11 cellular contexts compared by ENCODE assay signal in genomic region chrY:19567908-19568307, GRCh38.
DNase-seq lines count a peak whose midpoint lies in the region; ATAC-seq, FAIRE-seq and TF ChIP-seq lines count a peak whose summit lies in the region.
"Had no signal": no experiment of that assay in that cellular context is flagged by ENCODE, and none has a peak within 500 bp of the region (broad histone marks: within the 10 kb centered on the region; RNA-seq: fewer than 3 reads in every experiment).

No MANE protein-coding gene starts in this region.

- no peak overlapping the region for H2BK20ac ChIP-seq in H9 (ENCODE audit: low read depth, low read length, poor library complexity, severe bottlenecking)

- intact Hi-C loops in activated B cell treated with CpG ODN at 0.5 μM for 24 hours (cut with micrococcal nuclease): loop anchor here (1.0 to 5.0 kb wide), 6 partner anchors 27 to 1159 kb away; partner anchors contain the start of genes EIF1AY and KDM5D

- H4K91ac ChIP-seq in H9 (ENCODE audit: insufficient read length, low read depth, low read length): no peak overlapping the region

- no peak for DNase-seq in GM19239 (ENCODE audit: insufficient read length, low spot score)
- DNase-seq in activated B cell treated with CpG ODN at 0.5 μM for 24 hours: no peak
- no peak for DNase-seq in HuH-7 (ENCODE audit: low spot score)
- no peak for DNase-seq in H9
- no peak for DNase-seq in progenitor cell of endocrine pancreas (ENCODE audit: low spot score, unreplicated experiment)
- DNase-seq: central memory CD4-positive, alpha-beta T cell; NCI-H1930 had no signal

- no peak overlapping the region for H4K5ac ChIP-seq in H9 (ENCODE audit: insufficient read length, low read depth, low read length)

- H2AFZ ChIP-seq in ACC112 (ENCODE audit: low read length, unreplicated experiment): peak overlapping the region; percentile 94
- no peak overlapping the region for H2AFZ ChIP-seq in H9 (ENCODE audit: low read length)

- POLR2A ChIA-PET in activated B cell treated with CpG ODN at 0.5 μM for 24 hours (lab: Charles Lee): interaction anchor here (1.0 to 2.7 kb wide), 5 partner anchors 9 to 1008 kb away, joined by 3 to 15 read pairs (median 5); partner anchors contain the start of genes EIF1AY and KDM5D

- H3K9me3 ChIP-seq in iPS-20b (ENCODE audit: insufficient read depth, low read depth, low read length) (no peaks in the 10 kb centered on the region), H9 (ENCODE audit: control insufficient read depth, low read depth, low read length) (no peaks in the 10 kb centered on the region)

- TF ChIP-seq CTCF in activated B cell treated with CpG ODN at 0.5 μM for 24 hours (IDR thresholded peaks at IDR 0.05): no peak
- no peak for TF ChIP-seq CTCF in H9 (conservative IDR thresholded peaks at IDR 0.05)
- no peak for TF ChIP-seq CTCF in progenitor cell of endocrine pancreas (IDR thresholded peaks at IDR 0.05; ENCODE audit: unreplicated experiment)

- H2AK5ac ChIP-seq in H9 (ENCODE audit: insufficient read length, low read length): no peak overlapping the region

- H2BK5ac ChIP-seq in H9 (ENCODE audit: insufficient read length, low read length): no peak overlapping the region

- H3K4me3 Mint-ChIP-seq in activated B cell treated with CpG ODN at 0.5 μM for 24 hours (peak overlapping the region; percentile 98), H9 (no peak overlapping the region), progenitor cell of endocrine pancreas (ENCODE audit: low read depth) (no peak overlapping the region)

- H3K27me3 ChIP-seq in ACC112 (ENCODE audit: insufficient read depth, low read length): no peaks in the 10 kb centered on the region
- H3K27me3 ChIP-seq in iPS-20b (ENCODE audit: insufficient read depth, low read length): no peaks in the 10 kb centered on the region
- H3K27me3 ChIP-seq in H9 (ENCODE audit: insufficient read depth, low read length): no peaks in the 10 kb centered on the region

- H3K4me1 ChIP-seq in ACC112 (ENCODE audit: control insufficient read depth, insufficient read depth, low read length, unreplicated experiment) (peaks cover 12% of the 10 kb centered on the region), iPS-20b (ENCODE audit: insufficient read depth, low read length) (peaks cover 4% of the 10 kb centered on the region; the same call in 1 of the 2 replicates), H9 (ENCODE audit: insufficient read depth, low read length) (no peaks in the 10 kb centered on the region)

- peaks cover 52% of the 10 kb centered on the region for H3K79me2 ChIP-seq in ACC112 (ENCODE audit: control insufficient read depth, insufficient read depth, low read length, unreplicated experiment)
- no peaks in the 10 kb centered on the region for H3K79me2 ChIP-seq in H9 (ENCODE audit: insufficient read depth, low read length)

- H3K4me3 ChIP-seq in ACC112 (ENCODE audit: low read depth, low read length) (peak overlapping the region; percentile 95), iPS-20b (ENCODE audit: low read length) (peak overlapping the region; percentile 93)

- no peak overlapping the region for H2BK15ac ChIP-seq in H9 (ENCODE audit: low read depth, low read length)

- H3K18ac ChIP-seq in H9 (ENCODE audit: insufficient read length, low read depth, low read length): no peak overlapping the region

- H3K36me3 ChIP-seq in ACC112 (ENCODE audit: insufficient read depth, low read length): no peaks in the 10 kb centered on the region
- peaks cover 5% of the 10 kb centered on the region; the same call in 1 of the 2 replicates for H3K36me3 ChIP-seq in iPS-20b (ENCODE audit: insufficient read depth, low read depth, low read length)

- H3K4me1 Mint-ChIP-seq in activated B cell treated with CpG ODN at 0.5 μM for 24 hours (peaks cover 42% of the 10 kb centered on the region), H9 (no peaks in the 10 kb centered on the region), progenitor cell of endocrine pancreas (ENCODE audit: low read depth) (no peaks in the 10 kb centered on the region)

- H3K9ac ChIP-seq in iPS-20b (ENCODE audit: low read depth, low read length) (peak overlapping the region; percentile 95; the same call in 1 of the 2 replicates), H9 (ENCODE audit: extremely low read depth, insufficient read length, low read length) (no peak overlapping the region)

- no peaks in the 10 kb centered on the region for H3K9me3 Mint-ChIP-seq in activated B cell treated with CpG ODN at 0.5 μM for 24 hours
- no peaks in the 10 kb centered on the region for H3K9me3 Mint-ChIP-seq in H9
- H3K9me3 Mint-ChIP-seq in progenitor cell of endocrine pancreas (ENCODE audit: low read depth): no peaks in the 10 kb centered on the region

- H4K8ac ChIP-seq in H9 (replicated peaks; ENCODE audit: insufficient read length, low read depth, low read length): no peak overlapping the region

- no peaks in the 10 kb centered on the region for H3K79me1 ChIP-seq in H9 (ENCODE audit: insufficient read depth, low read depth, low read length, poor library complexity, severe bottlenecking)

- H3K4ac ChIP-seq in H9 (ENCODE audit: low read depth, low read length): no peak overlapping the region

- no peaks in the 10 kb centered on the region for H4K20me1 ChIP-seq in H9 (ENCODE audit: control insufficient read depth, insufficient read depth, insufficient read length)

- WGBS in H9 (ENCODE audit: extremely low coverage, insufficient read length, low lambda C conversion rate): no CpG with 5 or more reads among the region's 15 CpGs

- FAIRE-seq in GM19239 (lab: Jason Lieb, UNC): peak; percentile 65
- FAIRE-seq: TTC549 had no signal

- H3K36me3 Mint-ChIP-seq in activated B cell treated with CpG ODN at 0.5 μM for 24 hours (ENCODE audit: low read depth) (peaks cover 14% of the 10 kb centered on the region), H9 (ENCODE audit: insufficient read depth in 1 of 3, low read depth in 3 of 3) (no peaks in the 10 kb centered on the region), progenitor cell of endocrine pancreas (ENCODE audit: insufficient read depth) (no peaks in the 10 kb centered on the region)

- H3K27me3 Mint-ChIP-seq in activated B cell treated with CpG ODN at 0.5 μM for 24 hours (no peaks in the 10 kb centered on the region), H9 (ENCODE audit: low read depth) (no peaks in the 10 kb centered on the region), progenitor cell of endocrine pancreas (no peaks in the 10 kb centered on the region)

- H3K23ac ChIP-seq in H9 (ENCODE audit: insufficient read length, low read depth, low read length): no peak overlapping the region

- peak overlapping the region; percentile 47; the same call in 1 of the 2 replicates for H3K27ac ChIP-seq in ACC112 (ENCODE audit: low read depth, low read length)
- peak overlapping the region; percentile 81 for H3K27ac ChIP-seq in iPS-20b (ENCODE audit: low read length)
- H3K27ac ChIP-seq in H9 (ENCODE audit: insufficient read length, low read depth, low read length): no peak overlapping the region

- no peak overlapping the region for H3T11ph ChIP-seq in H9 (ENCODE audit: low read length)

- H2BK12ac ChIP-seq in H9 (ENCODE audit: insufficient read length, low read depth, low read length): no peak overlapping the region

- H3K23me2 ChIP-seq in H9 (ENCODE audit: insufficient read length, low read depth, low read length, poor library complexity, severe bottlenecking): no peaks in the 10 kb centered on the region

- H3K4me2 ChIP-seq in H9 (ENCODE audit: insufficient read depth, insufficient read length, low read length): no peak overlapping the region

- H3K27ac Mint-ChIP-seq in activated B cell treated with CpG ODN at 0.5 μM for 24 hours (peak overlapping the region; percentile 99), H9 (no peak overlapping the region), progenitor cell of endocrine pancreas (no peak overlapping the region)

- CTCF ChIA-PET in activated B cell treated with CpG ODN at 0.5 μM for 24 hours (lab: Charles Lee): no interaction called here

- H3K56ac ChIP-seq in H9 (ENCODE audit: insufficient read length, low read depth, low read length): no peak overlapping the region

- H2BK120ac ChIP-seq in H9 (ENCODE audit: low read depth, low read length, poor library complexity, severe bottlenecking): no peak overlapping the region

- H3K14ac ChIP-seq in H9 (ENCODE audit: insufficient read depth, low read length): no peak overlapping the region

- ATAC-seq in activated B cell treated with CpG ODN at 0.5 μM for 24 hours (ENCODE audit: low read depth): no peak
- no peak for ATAC-seq in GM18873 (IDR thresholded peaks at IDR 0.05; ENCODE audit: low FRiP score, unreplicated experiment)
